Comparison of ENCODE assay signal across 16 cellular contexts in the genomic region with DNA sequence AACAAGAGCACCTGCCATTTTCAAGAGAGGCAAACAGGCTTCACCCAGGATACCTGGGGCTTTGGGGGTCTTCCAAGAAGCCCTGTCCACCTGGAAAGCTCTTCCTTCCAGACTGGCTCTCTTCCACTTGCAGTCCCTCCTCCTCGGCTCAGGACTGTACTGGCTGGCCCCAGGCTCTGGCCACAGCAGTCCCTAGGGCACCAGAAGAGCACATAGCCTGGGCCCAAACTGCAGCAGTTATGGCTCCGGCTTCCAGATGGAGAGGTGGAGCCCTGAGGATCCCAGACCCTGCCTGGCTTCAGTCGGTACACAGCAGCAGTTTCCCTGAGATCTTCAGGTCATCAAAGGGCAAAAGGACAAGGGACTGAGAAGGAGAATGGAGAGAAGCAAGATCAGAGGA. TPM values are rescaled to one million over a fixed set of nuclear protein-coding genes. Genes with fewer than 3 reads are reported as not detected.
A peak's percentile ranks its signal among the peaks of the same experiment; 100 is the strongest.
DNase-seq lines count a peak whose midpoint lies in the region; ATAC-seq, FAIRE-seq and TF ChIP-seq lines count a peak whose summit lies in the region.
"Had no signal": no experiment of that assay in that cellular context is flagged by ENCODE, and none has a peak within 500 bp of the region (broad histone marks: within the 10 kb centered on the region; RNA-seq: fewer than 3 reads in every experiment).

No MANE protein-coding gene starts in this region.

- H3K9me1 ChIP-seq in IMR-90 (ENCODE audit: insufficient read depth, low read length) = peaks cover 17% of the 10 kb centered on the region

- intact Hi-C loops in activated CD4-positive, alpha-beta T cell treated with anti-CD3 and anti-CD28 coated beads for 36 hours (cut with DNase I, micrococcal nuclease) = no loop called here
- intact Hi-C loops in IMR-90 (cut with micrococcal nuclease) = no loop called here

- H2BK120ac ChIP-seq in IMR-90 (ENCODE audit: low read depth, low read length) = no peak overlapping the region

- H3K4me2 ChIP-seq in IMR-90 (ENCODE audit: low read depth, low read length) (no peak overlapping the region), astrocyte (ENCODE audit: low read length) (no peak overlapping the region)
- H3K4me2 ChIP-seq: PC-9, SK-N-SH had no signal

- H3K27ac Mint-ChIP-seq in activated CD4-positive, alpha-beta T cell treated with anti-CD3 and anti-CD28 coated beads for 36 hours = peak overlapping the region; percentile 89
- H3K27ac Mint-ChIP-seq in astrocyte (ENCODE audit: unreplicated experiment) = no peak overlapping the region
- peak overlapping the region; percentile 51 for H3K27ac Mint-ChIP-seq in neural crest cell (ENCODE audit: unreplicated experiment)

- dilution Hi-C loops in IMR-90 (cut with HindIII; ENCODE audit: low sequenced_read_pairs, unreplicated experiment) = no loop called here

- peaks cover 58% of the 10 kb centered on the region for H3K4me1 Mint-ChIP-seq in activated CD4-positive, alpha-beta T cell treated with anti-CD3 and anti-CD28 coated beads for 36 hours
- H3K4me1 Mint-ChIP-seq in astrocyte (ENCODE audit: low read depth, unreplicated experiment) = peaks cover 39% of the 10 kb centered on the region
- peaks cover 53% of the 10 kb centered on the region for H3K4me1 Mint-ChIP-seq in neural crest cell

- H3K4me3 ChIP-seq in IMR-90 (ENCODE audit: insufficient read depth, low read depth, low read length) (no peak overlapping the region), astrocyte (ENCODE audit: insufficient read depth, low read depth, low read length) (no peak overlapping the region)
- H3K4me3 ChIP-seq: PC-9 had no signal

- H3K27me3 ChIP-seq in IMR-90 (ENCODE audit: control insufficient read depth, insufficient read depth, low read length) (no peaks in the 10 kb centered on the region), astrocyte (ENCODE audit: insufficient read depth, low read length) (no peaks in the 10 kb centered on the region)

- H3K36me3 ChIP-seq in IMR-90 (ENCODE audit: control insufficient read depth, insufficient read depth, low read length) (peaks cover 29% of the 10 kb centered on the region), astrocyte (ENCODE audit: insufficient read depth, low read length) (peaks cover 12% of the 10 kb centered on the region)

- no peak overlapping the region for H4K8ac ChIP-seq in IMR-90 (ENCODE audit: low read depth in 2 of 2, low read length in 2 of 2)

- no peak overlapping the region for H3K23ac ChIP-seq in IMR-90 (ENCODE audit: low read depth, low read length)

- ATAC-seq in activated CD4-positive, alpha-beta T cell treated with anti-CD3 and anti-CD28 coated beads for 36 hours = no peak
- no peak for ATAC-seq in IMR-90 (ENCODE audit: low read depth)
- no peak for ATAC-seq in GM18861 (IDR thresholded peaks at IDR 0.05; ENCODE audit: unreplicated experiment)
- ATAC-seq: left lobe of liver, WTC11 had no signal

- H3K79me2 ChIP-seq in astrocyte (ENCODE audit: insufficient read depth, low read length) = peaks cover 37% of the 10 kb centered on the region

- H3K4me1 ChIP-seq in IMR-90 (ENCODE audit: control insufficient read depth, insufficient read depth, low read length) (peaks cover 24% of the 10 kb centered on the region), astrocyte (ENCODE audit: insufficient read depth, low read length) (peaks cover 27% of the 10 kb centered on the region)

- H3K9me3 ChIP-seq in IMR-90 (ENCODE audit: control insufficient read depth, insufficient read depth, low read length) (no peaks in the 10 kb centered on the region), astrocyte (ENCODE audit: insufficient read depth, low read depth, low read length) (no peaks in the 10 kb centered on the region)
- H3K9me3 ChIP-seq: SK-N-SH had no signal

- no peak for TF ChIP-seq CTCF in IMR-90 (conservative IDR thresholded peaks at IDR 0.05; ENCODE audit: low read depth, low read length)
- no peak for TF ChIP-seq CTCF in astrocyte (IDR thresholded peaks at IDR 0.05; ENCODE audit: insufficient read depth, low read depth, low read length)
- TF ChIP-seq CTCF in neural crest cell (conservative IDR thresholded peaks at IDR 0.05) = no peak

- CTCF ChIA-PET in activated CD4-positive, alpha-beta T cell treated with anti-CD3 and anti-CD28 coated beads for 36 hours (lab: Charles Lee) = no interaction called here
- CTCF ChIA-PET in IMR-90 (lab: Yijun Ruan, JAX) = no interaction called here

- H2AK9ac ChIP-seq in IMR-90 (replicated peaks; ENCODE audit: low read depth, low read length, poor library complexity) = peak overlapping the region; percentile 18

- 90% methylated on average over 2 of the region's 3 CpGs; no CpG with 5 or more reads in 1 of the 2 experiments for WGBS in IMR-90 (ENCODE audit: extremely low coverage in 2 of 2, insufficient read length in 1 of 2), 2 experiments

- BruUV-seq in IMR-90 (replicated peaks; lab: Mats Ljungman, UMichigan) = no TSS peak

- H2AK5ac ChIP-seq in IMR-90 (ENCODE audit: low read depth, low read length) = no peak overlapping the region

- no peak overlapping the region for H3K56ac ChIP-seq in IMR-90 (ENCODE audit: extremely low read depth, insufficient read depth, low read length)

- in situ Hi-C loops in IMR-90 (cut with MboI; ENCODE audit: low sequenced_read_pairs) = no loop called here

- no peak overlapping the region for H4K5ac ChIP-seq in IMR-90 (ENCODE audit: low read depth, low read length)

- H2AFZ ChIP-seq in IMR-90 (replicated peaks; ENCODE audit: low read length, poor library complexity) (no peak overlapping the region), astrocyte (ENCODE audit: low read depth, low read length) (no peak overlapping the region)
- H2AFZ ChIP-seq: PC-9 had no signal

- no peak for TF ChIP-seq RAD21 in IMR-90 (IDR thresholded peaks at IDR 0.05; ENCODE audit: low read length)

- no peak overlapping the region for H3K4me3 Mint-ChIP-seq in activated CD4-positive, alpha-beta T cell treated with anti-CD3 and anti-CD28 coated beads for 36 hours
- H3K4me3 Mint-ChIP-seq in astrocyte (ENCODE audit: unreplicated experiment) = peak overlapping the region; percentile 71
- peak overlapping the region; percentile 90 for H3K4me3 Mint-ChIP-seq in neural crest cell

- POLR2A ChIA-PET in activated CD4-positive, alpha-beta T cell treated with anti-CD3 and anti-CD28 coated beads for 36 hours (lab: Charles Lee) = interaction anchor here (4.3 kb wide), 1 partner anchor 12 kb away, joined by 70 read pairs; the partner anchor contains the start of gene HSP90AB1
- POLR2A ChIA-PET in IMR-90 (lab: Charles Lee; ENCODE audit: unreplicated experiment) = no interaction called here

- H3K18ac ChIP-seq in IMR-90 (ENCODE audit: low read depth, low read length) = no peak overlapping the region

- no peak for TF ChIP-seq POLR2A in IMR-90 (IDR thresholded peaks at IDR 0.05; ENCODE audit: low read depth, low read length)

- peaks cover 28% of the 10 kb centered on the region for H4K20me1 ChIP-seq in IMR-90 (ENCODE audit: insufficient read depth, low read length)
- peaks cover 49% of the 10 kb centered on the region for H4K20me1 ChIP-seq in astrocyte (ENCODE audit: insufficient read depth, low read length)

- no peak overlapping the region for H3K27ac ChIP-seq in IMR-90 (ENCODE audit: insufficient read depth, low read length)
- H3K27ac ChIP-seq in astrocyte (ENCODE audit: low read depth, low read length) = no peak overlapping the region
- H3K27ac ChIP-seq: PC-9 had no signal

- H3K9ac ChIP-seq in IMR-90 (ENCODE audit: low read depth, low read length) (no peak overlapping the region), astrocyte (ENCODE audit: low read length) (no peak overlapping the region)
- H3K9ac ChIP-seq: SK-N-SH had no signal

- H3K4ac ChIP-seq in IMR-90 (ENCODE audit: low read depth, low read length) = no peak overlapping the region

- no peaks in the 10 kb centered on the region for H3K9me3 Mint-ChIP-seq in activated CD4-positive, alpha-beta T cell treated with anti-CD3 and anti-CD28 coated beads for 36 hours (ENCODE audit: low read depth)
- H3K9me3 Mint-ChIP-seq in astrocyte (ENCODE audit: unreplicated experiment) (no peaks in the 10 kb centered on the region), neural crest cell (no peaks in the 10 kb centered on the region)
- H3K9me3 Mint-ChIP-seq: WTC11 had no signal

- no peak for FAIRE-seq in astrocyte (lab: Jason Lieb, UNC)
- FAIRE-seq: A204.1 had no signal

- peaks cover 19 to 64% of the 10 kb centered on the region in 2 experiments for H3K79me1 ChIP-seq in IMR-90 (ENCODE audit: low read depth in 1 of 2, low read length in 2 of 2)

- no peak for DNase-seq in activated CD4-positive, alpha-beta T cell treated with anti-CD3 and anti-CD28 coated beads for 36 hours
- DNase-seq in activated CD4-positive, alpha-beta T cell treated with anti-CD3 and anti-CD28 coated beads for 4 hours = no peak
- no peak for DNase-seq in IMR-90
- no peak for DNase-seq in astrocyte (ENCODE audit: low read depth)
- no peak for DNase-seq in neural crest cell (ENCODE audit: low read depth, low spot score)
- DNase-seq in NCI-H69 (lab: John Stamatoyannopoulos, UW) = no peak
- no peak for DNase-seq in NCI-H524 treated with DMSO at 0.1 percent for 48 hours (lab: John Stamatoyannopoulos, UW)
- DNase-seq: GF-D8; SK-N-SH; stimulated activated CD4-positive, alpha-beta T cell treated with anti-CD3 and anti-CD28 coated beads, Interleukin-15, amount 100 ng/mL, for 24 hours had no signal

- no peak overlapping the region for H2BK5ac ChIP-seq in IMR-90 (ENCODE audit: low read depth, low read length, poor library complexity, severe bottlenecking)

- no peak overlapping the region for H2BK20ac ChIP-seq in IMR-90 (ENCODE audit: low read depth, low read length)

- no peak overlapping the region for H3K14ac ChIP-seq in IMR-90 (replicated peaks; ENCODE audit: low read depth, low read length)

- no peak overlapping the region for H2BK15ac ChIP-seq in IMR-90 (ENCODE audit: low read depth, low read length)

- no peak overlapping the region for H4K91ac ChIP-seq in IMR-90 (ENCODE audit: insufficient read depth, low read depth, low read length)

- H3K36me3 Mint-ChIP-seq in activated CD4-positive, alpha-beta T cell treated with anti-CD3 and anti-CD28 coated beads for 36 hours (ENCODE audit: low read depth) = peaks cover 45% of the 10 kb centered on the region
- H3K36me3 Mint-ChIP-seq in astrocyte (ENCODE audit: low read depth, unreplicated experiment) = peaks cover 4% of the 10 kb centered on the region
- peaks cover 14% of the 10 kb centered on the region for H3K36me3 Mint-ChIP-seq in neural crest cell (ENCODE audit: low read depth)

- H3K27me3 Mint-ChIP-seq in activated CD4-positive, alpha-beta T cell treated with anti-CD3 and anti-CD28 coated beads for 36 hours = no peaks in the 10 kb centered on the region
- no peaks in the 10 kb centered on the region for H3K27me3 Mint-ChIP-seq in astrocyte (ENCODE audit: low read depth, unreplicated experiment)
- peaks cover 21% of the 10 kb centered on the region for H3K27me3 Mint-ChIP-seq in neural crest cell (ENCODE audit: low read depth)

RNA-seq across cellular contexts. Expression of gene SLC35B2, which starts 1.6 kb away (rescaled TPM):
- 10 to 100 TPM; 14.1 TPM for total RNA-seq in activated CD4-positive, alpha-beta T cell treated with anti-CD3 and anti-CD28 coated beads for 36 hours
- total RNA-seq in IMR-90 (2012; rRNA removed) (41.7 and 51.4 TPM in 2 replicates), astrocyte (61.8 and 66.6 TPM in 2 replicates), neural crest cell (70.5 and 77.7 TPM in 2 replicates)
- polyA plus RNA-seq in IMR-90 (2012; rRNA removed) = 89.9 and 94.8 TPM in 2 replicates
- polyA plus RNA-seq in IMR-90 (2012; cell fraction: cytosol; rRNA removed) = 91.0 and 123 TPM in 2 replicates
- polyA plus RNA-seq in IMR-90 (2012; cell fraction: nucleus; rRNA removed; ENCODE audit: low replicate concordance) = 64.5 and 76.3 TPM in 2 replicates

RNA-seq across cellular contexts. Expression of gene NFKBIE, which starts 6.4 kb away (rescaled TPM):
- 10 to 100 TPM; 17.2 to 19.9 TPM for total RNA-seq in activated CD4-positive, alpha-beta T cell treated with anti-CD3 and anti-CD28 coated beads for 36 hours
- total RNA-seq in IMR-90 (2012; rRNA removed) = 7.5 and 7.9 TPM in 2 replicates
- 13.0 and 16.7 TPM in 2 replicates for polyA plus RNA-seq in IMR-90 (2012; rRNA removed)
- polyA plus RNA-seq in IMR-90 (2012; cell fraction: cytosol; rRNA removed) = 17.6 and 22.6 TPM in 2 replicates
- 14.5 and 23.0 TPM in 2 replicates for polyA plus RNA-seq in IMR-90 (2012; cell fraction: nucleus; rRNA removed; ENCODE audit: low replicate concordance)
- total RNA-seq in astrocyte = 10.1 and 11.0 TPM in 2 replicates
- 16.1 and 20.2 TPM in 2 replicates for total RNA-seq in neural crest cell

RNA-seq across cellular contexts. Expression of gene TMEM151B, which starts 11.3 kb away (rescaled TPM):
- under 1 TPM in 1 of 2 experiments, not detected in 1; 0.09 TPM for total RNA-seq in activated CD4-positive, alpha-beta T cell treated with anti-CD3 and anti-CD28 coated beads for 36 hours
- total RNA-seq in IMR-90 (2012; rRNA removed) (not detected in 2 replicates), astrocyte (0.07 and 0.09 TPM in 2 replicates), neural crest cell (19.0 and 21.2 TPM in 2 replicates)
- polyA plus RNA-seq in IMR-90 (2012; rRNA removed) = not detected in 2 replicates
- 0.01 TPM in 1 of 2 replicates, not detected in the other for polyA plus RNA-seq in IMR-90 (2012; cell fraction: cytosol; rRNA removed)
- 0.06 and 0.15 TPM in 2 replicates for polyA plus RNA-seq in IMR-90 (2012; cell fraction: nucleus; rRNA removed; ENCODE audit: low replicate concordance)
- total RNA-seq: left lobe of liver, NCI-H460, PC-9 had no signal

RNA-seq across cellular contexts. Expression of gene HSP90AB1, which starts 12.0 kb away (rescaled TPM):
- 1,000 to 10,000 TPM; 2,120 to 2,263 TPM for total RNA-seq in activated CD4-positive, alpha-beta T cell treated with anti-CD3 and anti-CD28 coated beads for 36 hours
- total RNA-seq in IMR-90 (2012; rRNA removed) = 1,307 and 1,440 TPM in 2 replicates
- 771 and 887 TPM in 2 replicates for polyA plus RNA-seq in IMR-90 (2012; rRNA removed)
- polyA plus RNA-seq in IMR-90 (2012; cell fraction: cytosol; rRNA removed) = 246 and 656 TPM in 2 replicates
- polyA plus RNA-seq in IMR-90 (2012; cell fraction: nucleus; rRNA removed; ENCODE audit: low replicate concordance) = 158 and 414 TPM in 2 replicates
- 859 and 914 TPM in 2 replicates for total RNA-seq in astrocyte
- total RNA-seq in neural crest cell = 1,508 and 1,541 TPM in 2 replicates

RNA-seq across cellular contexts. Expression of gene SLC29A1, which starts 35.5 kb away (rescaled TPM):
- 10 to 100 TPM; 59.8 to 98.3 TPM for total RNA-seq in activated CD4-positive, alpha-beta T cell treated with anti-CD3 and anti-CD28 coated beads for 36 hours
- total RNA-seq in IMR-90 (2012; rRNA removed) = 4.1 and 4.7 TPM in 2 replicates
- 22.1 and 23.2 TPM in 2 replicates for polyA plus RNA-seq in IMR-90 (2012; rRNA removed)
- 20.7 and 23.2 TPM in 2 replicates for polyA plus RNA-seq in IMR-90 (2012; cell fraction: cytosol; rRNA removed)
- polyA plus RNA-seq in IMR-90 (2012; cell fraction: nucleus; rRNA removed; ENCODE audit: low replicate concordance) = 33.9 and 57.0 TPM in 2 replicates
- 14.8 and 15.3 TPM in 2 replicates for total RNA-seq in astrocyte
- 54.8 and 55.0 TPM in 2 replicates for total RNA-seq in neural crest cell

Comparison
In these comparisons a context has a peak if more than half of its experiments do, and no peak if none do; other contexts are left out.
1. RNA of gene TMEM151B, which starts 11.3 kb away (total RNA-seq): 19.0 to 21.2 TPM in neural crest cell; 0.09 TPM in activated CD4-positive, alpha-beta T cell treated with anti-CD3 and anti-CD28 coated beads for 36 hours, 0.07 to 0.09 TPM in astrocyte and not detected in IMR-90; every median in the first group is over 10 times any median in the second.